Comparison of ENCODE assay signal across 26 cellular contexts in genomic region chr14:91878274-91878673, GRCh38. TPM values are rescaled to one million over a fixed set of nuclear protein-coding genes. Genes with fewer than 3 reads are reported as not detected.
A peak's percentile ranks its signal among the peaks of the same experiment; 100 is the strongest.
DNase-seq lines count a peak whose midpoint lies in the region; ATAC-seq, FAIRE-seq and TF ChIP-seq lines count a peak whose summit lies in the region.
"Had no signal": no experiment of that assay in that cellular context is flagged by ENCODE, and none has a peak within 500 bp of the region (broad histone marks: within the 10 kb centered on the region; RNA-seq: fewer than 3 reads in every experiment).

No MANE protein-coding gene starts in this region.

- H3K27me3 Mint-ChIP-seq in activated naive CD8-positive, alpha-beta T cell treated with anti-CD3 and anti-CD28 coated beads, Interleukin-2, amount 10 ng/mL, durations not matched to agents 7 days and 5 days, result peaks cover 2% of the 10 kb centered on the region
- H3K27me3 Mint-ChIP-seq in activated naive CD8-positive, alpha-beta T cell treated with anti-CD3 and anti-CD28 coated beads, Interleukin-2, amount 50 U/mL, for 24 hours, result no peaks in the 10 kb centered on the region
- peaks cover 54% of the 10 kb centered on the region for H3K27me3 Mint-ChIP-seq in endodermal cell (ENCODE audit: insufficient read depth)

- H3K36me3 ChIP-seq in OCI-LY7 (ENCODE audit: insufficient read depth, low read length) (no peaks in the 10 kb centered on the region), endodermal cell (ENCODE audit: control insufficient read depth, insufficient read depth, low read length) (no peaks in the 10 kb centered on the region)
- H3K36me3 ChIP-seq: BLaER1, HAP-1 had no signal

- peak; percentile 18 for DNase-seq in activated naive CD8-positive, alpha-beta T cell treated with anti-CD3 and anti-CD28 coated beads, Interleukin-2, amount 10 ng/mL, durations not matched to agents 7 days and 5 days
- DNase-seq in activated naive CD8-positive, alpha-beta T cell treated with anti-CD3 and anti-CD28 coated beads, Interleukin-2, amount 50 U/mL, for 24 hours, result no peak
- DNase-seq in OCI-LY7 (ENCODE audit: low spot score) (no peak), endodermal cell (no peak), iPS-NIHi11 (ENCODE audit: low spot score) (no peak), H54 (ENCODE audit: insufficient read length, low spot score) (no peak), NCI-H69 (lab: John Stamatoyannopoulos, UW) (no peak)
- no peak for DNase-seq in central memory CD4-positive, alpha-beta T cell
- DNase-seq: ACHN; Calu3; CD8-positive, alpha-beta memory T cell; DMS153; GDM1; KG1; MV-4-11; NCI-H1417; NCI-H1694 treated with DMSO at 0.1 percent for 48 hours; NCI-H748 treated with DMSO at 0.1 percent for 48 hours; SJCRH30; T-helper 1 cell had no signal

- TF ChIP-seq CTCF in OCI-LY7 (conservative IDR thresholded peaks at IDR 0.05; ENCODE audit: low read length) (peak; percentile 54), endodermal cell (conservative IDR thresholded peaks at IDR 0.05) (peak; percentile 33)

- peaks cover 3% of the 10 kb centered on the region for H3K36me3 Mint-ChIP-seq in activated naive CD8-positive, alpha-beta T cell treated with anti-CD3 and anti-CD28 coated beads, Interleukin-2, amount 10 ng/mL, durations not matched to agents 7 days and 5 days
- H3K36me3 Mint-ChIP-seq in activated naive CD8-positive, alpha-beta T cell treated with anti-CD3 and anti-CD28 coated beads, Interleukin-2, amount 50 U/mL, for 24 hours (ENCODE audit: low read depth), result no peaks in the 10 kb centered on the region
- H3K36me3 Mint-ChIP-seq in endodermal cell (ENCODE audit: low read depth), result no peaks in the 10 kb centered on the region

- H3K9me2 ChIP-seq in OCI-LY7 (ENCODE audit: insufficient read depth, low read length), result no peaks in the 10 kb centered on the region

- no peaks in the 10 kb centered on the region for H3K79me2 ChIP-seq in OCI-LY7 (ENCODE audit: insufficient read depth, low read depth, low read length)

- CTCF ChIA-PET in OCI-LY7 (lab: Charles Lee; ENCODE audit: unreplicated experiment), result no interaction called here

- no TSS peak for BruUV-seq in OCI-LY7 (replicated peaks; lab: Mats Ljungman, UMichigan)

- H3K9me3 Mint-ChIP-seq in activated naive CD8-positive, alpha-beta T cell treated with anti-CD3 and anti-CD28 coated beads, Interleukin-2, amount 10 ng/mL, durations not matched to agents 7 days and 5 days, result peaks cover 2% of the 10 kb centered on the region
- H3K9me3 Mint-ChIP-seq in activated naive CD8-positive, alpha-beta T cell treated with anti-CD3 and anti-CD28 coated beads, Interleukin-2, amount 50 U/mL, for 24 hours, result no peaks in the 10 kb centered on the region
- no peaks in the 10 kb centered on the region for H3K9me3 Mint-ChIP-seq in endodermal cell
- H3K9me3 Mint-ChIP-seq: CD8-positive, alpha-beta memory T cell had no signal

- 95 to 96% methylated on average over 5 of the region's 5 CpGs for WGBS in endodermal cell (ENCODE audit: insufficient coverage in 1 of 2, insufficient read length in 1 of 2), 2 experiments

- no peaks in the 10 kb centered on the region for H3K9me3 ChIP-seq in OCI-LY7 (ENCODE audit: low read length)
- no peaks in the 10 kb centered on the region for H3K9me3 ChIP-seq in endodermal cell (ENCODE audit: control insufficient read depth, low read length)
- H3K9me3 ChIP-seq: BLaER1, HAP-1, SJCRH30 had no signal

- peaks cover 56% of the 10 kb centered on the region for H3K27me3 ChIP-seq in endodermal cell (ENCODE audit: control insufficient read depth, insufficient read depth, low read length, poor library complexity, severe bottlenecking)
- H3K27me3 ChIP-seq: BLaER1, SJCRH30 had no signal

- no peak overlapping the region for H3K9ac ChIP-seq in endodermal cell (ENCODE audit: extremely low read depth, low read length, poor library complexity, severe bottlenecking)
- H3K9ac ChIP-seq: BLaER1 had no signal

- peaks cover 38% of the 10 kb centered on the region for H3K4me1 Mint-ChIP-seq in activated naive CD8-positive, alpha-beta T cell treated with anti-CD3 and anti-CD28 coated beads, Interleukin-2, amount 10 ng/mL, durations not matched to agents 7 days and 5 days
- H3K4me1 Mint-ChIP-seq in activated naive CD8-positive, alpha-beta T cell treated with anti-CD3 and anti-CD28 coated beads, Interleukin-2, amount 50 U/mL, for 24 hours, result peaks cover 33% of the 10 kb centered on the region
- peaks cover 14% of the 10 kb centered on the region for H3K4me1 Mint-ChIP-seq in endodermal cell

- intact Hi-C loops in OCI-LY7 (cut with micrococcal nuclease; ENCODE audit: unreplicated experiment), result no loop called here

- H3K4me3 ChIP-seq in OCI-LY7 (ENCODE audit: low read depth, low read length, poor library complexity, severe bottlenecking) (no peak overlapping the region), endodermal cell (ENCODE audit: low read length) (no peak overlapping the region)
- H3K4me3 ChIP-seq: BLaER1, HAP-1, SJCRH30 had no signal

- H3K27ac ChIP-seq in OCI-LY7 (ENCODE audit: low read depth, low read length, poor library complexity, severe bottlenecking), result no peak overlapping the region
- no peak overlapping the region for H3K27ac ChIP-seq in endodermal cell (ENCODE audit: low read depth, low read length)
- H3K27ac ChIP-seq: 22Rv1, BLaER1, SJCRH30 had no signal

- peaks cover 39% of the 10 kb centered on the region for H3K4me1 ChIP-seq in OCI-LY7 (ENCODE audit: insufficient read depth, low read length, poor library complexity, severe bottlenecking)
- H3K4me1 ChIP-seq in endodermal cell (ENCODE audit: control insufficient read depth, insufficient read depth, low read length), result peaks cover 4% of the 10 kb centered on the region

- no peak for TF ChIP-seq POLR2A in H54 (IDR thresholded peaks at IDR 0.05; ENCODE audit: low read depth, low read length)

- ATAC-seq in activated naive CD8-positive, alpha-beta T cell treated with anti-CD3 and anti-CD28 coated beads, Interleukin-2, amount 10 ng/mL, durations not matched to agents 7 days and 5 days (ENCODE audit: low read depth), result no peak
- no peak for ATAC-seq in activated naive CD8-positive, alpha-beta T cell treated with anti-CD3 and anti-CD28 coated beads, Interleukin-2, amount 50 U/mL, for 24 hours

- H2AFZ ChIP-seq in OCI-LY7 (ENCODE audit: low read length), result no peak overlapping the region

- FAIRE-seq in H54 (lab: Jason Lieb, UNC), result no peak
- FAIRE-seq: RCC 7860 had no signal

- H3K27ac Mint-ChIP-seq in activated naive CD8-positive, alpha-beta T cell treated with anti-CD3 and anti-CD28 coated beads, Interleukin-2, amount 10 ng/mL, durations not matched to agents 7 days and 5 days, result no peak overlapping the region
- H3K27ac Mint-ChIP-seq in activated naive CD8-positive, alpha-beta T cell treated with anti-CD3 and anti-CD28 coated beads, Interleukin-2, amount 50 U/mL, for 24 hours, result no peak overlapping the region
- H3K27ac Mint-ChIP-seq in endodermal cell, result no peak overlapping the region

- H4K20me1 ChIP-seq in OCI-LY7 (ENCODE audit: insufficient read depth, low read length), result no peaks in the 10 kb centered on the region
- H4K20me1 ChIP-seq: BLaER1 had no signal

- POLR2A ChIA-PET in activated naive CD8-positive, alpha-beta T cell treated with anti-CD3 and anti-CD28 coated beads, Interleukin-2, amount 10 ng/mL, durations not matched to agents 7 days and 5 days (lab: Charles Lee), result no interaction called here
- POLR2A ChIA-PET in OCI-LY7 (lab: Charles Lee), result no interaction called here

- H3K4me3 Mint-ChIP-seq in activated naive CD8-positive, alpha-beta T cell treated with anti-CD3 and anti-CD28 coated beads, Interleukin-2, amount 10 ng/mL, durations not matched to agents 7 days and 5 days, result no peak overlapping the region
- H3K4me3 Mint-ChIP-seq in activated naive CD8-positive, alpha-beta T cell treated with anti-CD3 and anti-CD28 coated beads, Interleukin-2, amount 50 U/mL, for 24 hours, result no peak overlapping the region
- H3K4me3 Mint-ChIP-seq in endodermal cell, result no peak overlapping the region

- no peak overlapping the region for H3K4me2 ChIP-seq in OCI-LY7 (ENCODE audit: low read length)

RNA-seq across cellular contexts. Expression of gene TC2N, which starts 10.9 kb away (rescaled TPM):
- 100 to 1,000 TPM; 163 to 181 TPM for total RNA-seq in activated naive CD8-positive, alpha-beta T cell treated with anti-CD3 and anti-CD28 coated beads, Interleukin-2, amount 10 ng/mL, durations not matched to agents 7 days and 5 days
- total RNA-seq in OCI-LY7 (2014; rRNA removed; shearing (Covaris generic)), result 0.10 and 0.57 TPM in 2 replicates
- total RNA-seq in OCI-LY7 (2022), result not detected in 2 replicates
- total RNA-seq in endodermal cell, result 10 to 100 TPM; 17.3 to 19.5 TPM
- 2.7 TPM for polyA plus RNA-seq in endodermal cell (2013, experiment 1 of 2)
- polyA plus RNA-seq in endodermal cell (2013, experiment 2 of 2), result 3.1 TPM
- total RNA-seq: HT1080, M059J had no signal

Comparison
In these comparisons a context has a peak if more than half of its experiments do, and no peak if none do; other contexts are left out.
1. RNA of gene TC2N, which starts 10.9 kb away (total RNA-seq): 163 to 181 TPM in activated naive CD8-positive, alpha-beta T cell treated with anti-CD3 and anti-CD28 coated beads, Interleukin-2, amount 10 ng/mL, durations not matched to agents 7 days and 5 days and 17.3 to 19.5 TPM in endodermal cell; 0.10 to 0.57 TPM in OCI-LY7; every median in the first group is over 10 times any median in the second.